22 cellular contexts compared by ENCODE assay signal in genomic region chr7:41147651-41148360, GRCh38.
DNase-seq lines count a peak whose midpoint lies in the region; ATAC-seq and TF ChIP-seq lines count a peak whose summit lies in the region.
"Had no signal": no experiment of that assay in that cellular context is flagged by ENCODE, and none has a peak within 500 bp of the region (broad histone marks: within the 10 kb centered on the region; RNA-seq: fewer than 3 reads in every experiment).

No MANE protein-coding gene starts in this region.

- no peaks in the 10 kb centered on the region for H3K36me3 ChIP-seq in adipocyte (ENCODE audit: control insufficient read depth, insufficient read depth, low read length, severe bottlenecking)
- H3K36me3 ChIP-seq: ovary, right atrium auricular region had no signal

- H3K4me1 Mint-ChIP-seq in HFFc6 (ENCODE audit: low read depth) (peaks cover 38% of the 10 kb centered on the region), WTC11 (peaks cover 20% of the 10 kb centered on the region)
- no peaks in the 10 kb centered on the region for H3K4me1 Mint-ChIP-seq in stimulated activated naive CD8-positive, alpha-beta T cell treated with anti-CD3 and anti-CD28 coated beads, Interleukin-15, amount 100 ng/mL, for 72 hours
- H3K4me1 Mint-ChIP-seq: activated CD4-positive, alpha-beta T cell treated with anti-CD3 and anti-CD28 coated beads for 36 hours; activated naive CD8-positive, alpha-beta T cell treated with anti-CD3 and anti-CD28 coated beads for 36 hours; CD8-positive, alpha-beta memory T cell; naive B cell; stimulated activated memory B cell treated with anti-CD40 and anti-IgM and Interleukin-4, amounts not matched to agents 10 μg/mL and 1 μg/mL and 100 μg/mL, for 72 hours had no signal

- DNase-seq in HFFc6 (no peak), adipocyte (ENCODE audit: low read depth) (peak; percentile 48), fibroblast of villous mesenchyme (ENCODE audit: low read depth) (peak; percentile 50), WTC11 (ENCODE audit: low spot score) (no peak), SIG-M5 (lab: John Stamatoyannopoulos, UW) (no peak)
- no peak for DNase-seq in stimulated activated naive CD8-positive, alpha-beta T cell treated with anti-CD3 and anti-CD28 coated beads, Interleukin-15, amount 100 ng/mL, for 72 hours
- DNase-seq: activated CD4-positive, alpha-beta T cell treated with anti-CD3 and anti-CD28 coated beads for 36 hours; activated naive CD8-positive, alpha-beta T cell treated with anti-CD3 and anti-CD28 coated beads for 36 hours; body of pancreas; CD8-positive, alpha-beta memory T cell; DMS79; GOT3; naive B cell; NCI-H1092; NCI-H446 treated with DMSO at 0.1 percent for 48 hours; ovary; RPMI8226 had no signal

- H3K9ac ChIP-seq in adipocyte (ENCODE audit: low read length), result no peak overlapping the region
- H3K9ac ChIP-seq: KMS-11 had no signal

- TF ChIP-seq CTCF in HFFc6 (IDR thresholded peaks at IDR 0.05), result no peak
- TF ChIP-seq CTCF in fibroblast of villous mesenchyme (IDR thresholded peaks at IDR 0.05; ENCODE audit: insufficient read depth, low read depth, low read length), result no peak
- TF ChIP-seq CTCF in WTC11 (IDR thresholded peaks at IDR 0.05), result no peak

- H3K36me3 Mint-ChIP-seq in HFFc6 (ENCODE audit: low read depth), result no peaks in the 10 kb centered on the region
- no peaks in the 10 kb centered on the region for H3K36me3 Mint-ChIP-seq in WTC11
- H3K36me3 Mint-ChIP-seq: activated naive CD8-positive, alpha-beta T cell treated with anti-CD3 and anti-CD28 coated beads for 36 hours; CD8-positive, alpha-beta memory T cell; naive B cell; stimulated activated memory B cell treated with anti-CD40 and anti-IgM and Interleukin-4, amounts not matched to agents 10 μg/mL and 1 μg/mL and 100 μg/mL, for 72 hours had no signal

- H3K27ac ChIP-seq in skin epidermis, result peak overlapping the region in 12 of 21 experiments; percentile 16 to 60 (median 44)
- H3K27ac ChIP-seq: body of pancreas, KMS-11, ovary, right atrium auricular region had no signal

- no peak for ATAC-seq in stimulated activated naive CD8-positive, alpha-beta T cell treated with anti-CD3 and anti-CD28 coated beads, Interleukin-15, amount 100 ng/mL, for 72 hours
- ATAC-seq in WTC11, result no peak
- no peak for ATAC-seq in HG03175 (IDR thresholded peaks at IDR 0.05; ENCODE audit: unreplicated experiment)
- ATAC-seq: activated CD4-positive, alpha-beta T cell treated with anti-CD3 and anti-CD28 coated beads for 36 hours; body of pancreas; stimulated activated memory B cell treated with anti-CD40 and anti-IgM and Interleukin-4, amounts not matched to agents 10 μg/mL and 1 μg/mL and 100 μg/mL, for 72 hours had no signal

- H3K4me1 ChIP-seq in adipocyte (ENCODE audit: control insufficient read depth, insufficient read depth, low read length), result peaks cover 24% of the 10 kb centered on the region
- H3K4me1 ChIP-seq: body of pancreas, right atrium auricular region had no signal

- H3K4me3 ChIP-seq in adipocyte (ENCODE audit: low read length) (peak overlapping the region; percentile 5), fibroblast of villous mesenchyme (ENCODE audit: low read depth, low read length) (no peak overlapping the region), skin epidermis (no peak overlapping the region)
- H3K4me3 ChIP-seq: body of pancreas, ovary, right atrium auricular region had no signal

- no peaks in the 10 kb centered on the region for H3K27me3 Mint-ChIP-seq in HFFc6 (ENCODE audit: insufficient read depth)
- H3K27me3 Mint-ChIP-seq in stimulated activated naive CD8-positive, alpha-beta T cell treated with anti-CD3 and anti-CD28 coated beads, Interleukin-15, amount 100 ng/mL, for 72 hours, result peaks cover 7% of the 10 kb centered on the region
- no peaks in the 10 kb centered on the region for H3K27me3 Mint-ChIP-seq in WTC11 (ENCODE audit: low read depth)
- H3K27me3 Mint-ChIP-seq: activated CD4-positive, alpha-beta T cell treated with anti-CD3 and anti-CD28 coated beads for 36 hours; activated naive CD8-positive, alpha-beta T cell treated with anti-CD3 and anti-CD28 coated beads for 36 hours; CD8-positive, alpha-beta memory T cell; naive B cell; stimulated activated memory B cell treated with anti-CD40 and anti-IgM and Interleukin-4, amounts not matched to agents 10 μg/mL and 1 μg/mL and 100 μg/mL, for 72 hours had no signal

- CTCF ChIA-PET in WTC11 (lab: Charles Lee), result no interaction called here

- no peaks in the 10 kb centered on the region for H3K9me3 Mint-ChIP-seq in HFFc6
- peaks cover 0 to 9% of the 10 kb centered on the region in 2 donors for H3K9me3 Mint-ChIP-seq in stimulated activated naive CD8-positive, alpha-beta T cell treated with anti-CD3 and anti-CD28 coated beads, Interleukin-15, amount 100 ng/mL, for 72 hours
- H3K9me3 Mint-ChIP-seq in WTC11, result no peaks in the 10 kb centered on the region
- H3K9me3 Mint-ChIP-seq: activated naive CD8-positive, alpha-beta T cell treated with anti-CD3 and anti-CD28 coated beads for 36 hours; stimulated activated memory B cell treated with anti-CD40 and anti-IgM and Interleukin-4, amounts not matched to agents 10 μg/mL and 1 μg/mL and 100 μg/mL, for 72 hours had no signal

- H3K27ac Mint-ChIP-seq in HFFc6, result peak overlapping the region; percentile 89
- no peak overlapping the region for H3K27ac Mint-ChIP-seq in stimulated activated naive CD8-positive, alpha-beta T cell treated with anti-CD3 and anti-CD28 coated beads, Interleukin-15, amount 100 ng/mL, for 72 hours
- no peak overlapping the region for H3K27ac Mint-ChIP-seq in WTC11
- H3K27ac Mint-ChIP-seq: activated CD4-positive, alpha-beta T cell treated with anti-CD3 and anti-CD28 coated beads for 36 hours; activated naive CD8-positive, alpha-beta T cell treated with anti-CD3 and anti-CD28 coated beads for 36 hours; CD8-positive, alpha-beta memory T cell; naive B cell; stimulated activated memory B cell treated with anti-CD40 and anti-IgM and Interleukin-4, amounts not matched to agents 10 μg/mL and 1 μg/mL and 100 μg/mL, for 72 hours had no signal

- no peaks in the 10 kb centered on the region for H3K27me3 ChIP-seq in adipocyte (replicated peaks; ENCODE audit: control insufficient read depth, insufficient read depth, low read length)
- H3K27me3 ChIP-seq: body of pancreas, ovary, right atrium auricular region had no signal

- H3K4me3 Mint-ChIP-seq in HFFc6 (peak overlapping the region; percentile 53), WTC11 (no peak overlapping the region)
- no peak overlapping the region for H3K4me3 Mint-ChIP-seq in stimulated activated naive CD8-positive, alpha-beta T cell treated with anti-CD3 and anti-CD28 coated beads, Interleukin-15, amount 100 ng/mL, for 72 hours
- H3K4me3 Mint-ChIP-seq: activated CD4-positive, alpha-beta T cell treated with anti-CD3 and anti-CD28 coated beads for 36 hours; activated naive CD8-positive, alpha-beta T cell treated with anti-CD3 and anti-CD28 coated beads for 36 hours; CD8-positive, alpha-beta memory T cell; naive B cell; stimulated activated memory B cell treated with anti-CD40 and anti-IgM and Interleukin-4, amounts not matched to agents 10 μg/mL and 1 μg/mL and 100 μg/mL, for 72 hours had no signal

- H3K9me3 ChIP-seq in adipocyte (ENCODE audit: control insufficient read depth, low read length), result no peaks in the 10 kb centered on the region
- H3K9me3 ChIP-seq: body of pancreas, ovary, right atrium auricular region had no signal

- POLR2A ChIA-PET in WTC11 (lab: Charles Lee), result no interaction called here

TF ChIP-seq in WTC11, 78 proteins besides CTCF, POLR2A, EP300 and RAD21:
- TF ChIP-seq NFE2L1 (CRISPR knock-in tag; IDR thresholded peaks at IDR 0.05) (no peak), SOX15 (CRISPR knock-in tag; IDR thresholded peaks at IDR 0.05) (no peak), CDX4 (CRISPR knock-in tag; IDR thresholded peaks at IDR 0.05; ENCODE audit: borderline replicate concordance) (no peak), NR1H2 (CRISPR knock-in tag; IDR thresholded peaks at IDR 0.05) (no peak), TEAD4 (CRISPR knock-in tag; IDR thresholded peaks at IDR 0.05) (no peak), ZNF671 (CRISPR knock-in tag; IDR thresholded peaks at IDR 0.05) (no peak), JUN (CRISPR knock-in tag; IDR thresholded peaks at IDR 0.05) (no peak)
- TF ChIP-seq, protein P1, sequence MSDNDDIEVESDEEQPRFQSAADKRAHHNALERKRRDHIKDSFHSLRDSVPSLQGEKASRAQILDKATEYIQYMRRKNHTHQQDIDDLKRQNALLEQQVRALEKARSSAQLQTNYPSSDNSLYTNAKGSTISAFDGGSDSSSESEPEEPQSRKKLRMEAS (CRISPR knock-in tag; IDR thresholded peaks at IDR 0.05), result no peak
- TF ChIP-seq, protein P2, sequence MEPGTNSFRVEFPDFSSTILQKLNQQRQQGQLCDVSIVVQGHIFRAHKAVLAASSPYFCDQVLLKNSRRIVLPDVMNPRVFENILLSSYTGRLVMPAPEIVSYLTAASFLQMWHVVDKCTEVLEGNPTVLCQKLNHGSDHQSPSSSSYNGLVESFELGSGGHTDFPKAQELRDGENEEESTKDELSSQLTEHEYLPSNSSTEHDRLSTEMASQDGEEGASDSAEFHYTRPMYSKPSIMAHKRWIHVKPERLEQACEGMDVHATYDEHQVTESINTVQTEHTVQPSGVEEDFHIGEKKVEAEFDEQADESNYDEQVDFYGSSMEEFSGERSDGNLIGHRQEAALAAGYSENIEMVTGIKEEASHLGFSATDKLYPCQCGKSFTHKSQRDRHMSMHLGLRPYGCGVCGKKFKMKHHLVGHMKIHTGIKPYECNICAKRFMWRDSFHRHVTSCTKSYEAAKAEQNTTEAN (CRISPR knock-in tag; IDR thresholded peaks at IDR 0.05), result no peak

Comparison
In these comparisons a context has a peak if more than half of its experiments do, and no peak if none do; other contexts are left out.
1. DNase-seq: peak in adipocyte (single experiment) and fibroblast of villous mesenchyme (single experiment); none in HFFc6 (single experiment), stimulated activated naive CD8-positive, alpha-beta T cell treated with anti-CD3 and anti-CD28 coated beads, Interleukin-15, amount 100 ng/mL, for 72 hours (0 of 2), WTC11 (single experiment) and SIG-M5 (single experiment).